Comparison of ENCODE assay signal across 1 cellular context in genomic region chr1:41315867-41316266, GRCh38.
TF ChIP-seq lines count a peak whose summit lies in the region.

No MANE protein-coding gene starts in this region.

TF ChIP-seq in IMR-90, 13 proteins besides CTCF, POLR2A, EP300 and RAD21 (continued from another document):
- no peak for TF ChIP-seq USF2 (IDR thresholded peaks at IDR 0.05; ENCODE audit: low read depth, low read length)
- TF ChIP-seq RCOR1 (IDR thresholded peaks at IDR 0.05; ENCODE audit: insufficient replicate concordance, low read length), result no peak
- no peak for TF ChIP-seq BHLHE40 (IDR thresholded peaks at IDR 0.05; ENCODE audit: low read depth, low read length)
- TF ChIP-seq CEBPB (IDR thresholded peaks at IDR 0.05; ENCODE audit: low read depth, low read length), result no peak
- no peak for TF ChIP-seq RFX5 (IDR thresholded peaks at IDR 0.05; ENCODE audit: low read depth, low read length)
- no peak for TF ChIP-seq CHD1 (IDR thresholded peaks at IDR 0.05; ENCODE audit: low read depth, low read length)
- TF ChIP-seq MAFK (IDR thresholded peaks at IDR 0.05; ENCODE audit: low read depth, low read length), result no peak
- TF ChIP-seq ELK1 (IDR thresholded peaks at IDR 0.05; ENCODE audit: borderline replicate concordance, low read depth, low read length), result no peak
- TF ChIP-seq FOS (IDR thresholded peaks at IDR 0.05; ENCODE audit: low read depth, low read length), result no peak
